ENCODE assay signal across 8 cellular contexts in genomic region chr12:56723889-56724659, GRCh38. TPM values are rescaled to one million over a fixed set of nuclear protein-coding genes. Genes with fewer than 3 reads are reported as not detected.
DNase-seq lines count a peak whose midpoint lies in the region; ATAC-seq and TF ChIP-seq lines count a peak whose summit lies in the region.

No MANE protein-coding gene starts in this region.

- ATAC-seq in left ventricle myocardium superior: peak; percentile 68
- ATAC-seq in HG03457 (IDR thresholded peaks at IDR 0.05; ENCODE audit: unreplicated experiment): no peak
- ATAC-seq in GM18502 (IDR thresholded peaks at IDR 0.05; ENCODE audit: poor library complexity, unreplicated experiment): no peak

- no peak for TF ChIP-seq CTCF in prostate gland (IDR thresholded peaks at IDR 0.05)

- WGBS in adipose tissue, 3 donors: 1 to 2% (median 2%) methylated on average over 14 of the region's 14 CpGs
- WGBS in prostate gland: 1% methylated on average over 14 of the region's 14 CpGs

- peak; percentile 47 for TF ChIP-seq POLR2A in prostate gland (IDR thresholded peaks at IDR 0.05)

- peak overlapping the region; percentile 69 to 75 for H3K4me3 ChIP-seq in prostate gland

- DNase-seq in COLO668 (lab: John Stamatoyannopoulos, UW; ENCODE audit: unreplicated experiment) (peak; percentile 18), LHCN-M2 (ENCODE audit: low read depth) (peak; percentile 77), left ventricle myocardium superior (peak; percentile 56), prostate gland (ENCODE audit: low spot score) (peak; percentile 76), OCI-M2 (lab: John Stamatoyannopoulos, UW; ENCODE audit: unreplicated experiment) (no peak)

- intact Hi-C loops in left ventricle myocardium superior (cut with micrococcal nuclease): no loop called here
- intact Hi-C loops in prostate gland (cut with DNase I): loop anchor here (1.0 to 10.0 kb wide), 2 partner anchors 36 to 89 kb away; partner anchors contain the start of genes BAZ2A and PTGES3

- peaks cover 22% of the 10 kb centered on the region for H3K4me1 ChIP-seq in prostate gland (replicated peaks)

- H3K27ac ChIP-seq in adipose tissue (ENCODE audit: low read depth, low read length) (peak overlapping the region; percentile 69), prostate gland (peak overlapping the region; percentile 94 to 96)

- peaks cover 3% of the 10 kb centered on the region in 2 donors for H3K36me3 ChIP-seq in prostate gland

- H3K9me3 ChIP-seq in prostate gland: no peaks in the 10 kb centered on the region

- H3K27me3 ChIP-seq in prostate gland (replicated peaks; ENCODE audit: insufficient read depth): no peaks in the 10 kb centered on the region

RNA-seq across cellular contexts. Expression of gene NACA, which starts 1.0 kb away (rescaled TPM):
- total RNA-seq in LHCN-M2 (2014; rRNA removed) (960 and 1,297 TPM in 2 replicates), left ventricle myocardium superior (540 TPM), prostate gland (1,000 to 10,000 TPM in 1 of 2 donors, 100 to 1,000 TPM in 1; 912 to 1,347 TPM)
- polyA plus RNA-seq in LHCN-M2 (2012): 1,097 TPM
- polyA plus RNA-seq in adipose tissue: 1,000 to 10,000 TPM; 1,057 to 2,520 (median 1,609) TPM

RNA-seq across cellular contexts. Expression of gene PRIM1, which starts 28.0 kb away (rescaled TPM):
- total RNA-seq in LHCN-M2 (2014; rRNA removed) (29.0 and 37.2 TPM in 2 replicates), left ventricle myocardium superior (4.0 TPM), prostate gland (10 to 100 TPM in 1 of 2 donors, 1 to 10 TPM in 1; 9.0 to 14.5 TPM)
- polyA plus RNA-seq in LHCN-M2 (2012): 7.5 TPM
- polyA plus RNA-seq in adipose tissue: 1 to 10 TPM; 3.3 to 5.8 (median 5.1) TPM

RNA-seq across cellular contexts. Expression of gene PTGES3, which starts 36.0 kb away (rescaled TPM):
- total RNA-seq in LHCN-M2 (2014; rRNA removed): 108 and 130 TPM in 2 replicates
- polyA plus RNA-seq in LHCN-M2 (2012): 139 TPM
- polyA plus RNA-seq in adipose tissue: 100 to 1,000 TPM in 1 of 3 donors, 10 to 100 TPM in 2; 70.2 to 165 (median 99.6) TPM
- 137 TPM for total RNA-seq in left ventricle myocardium superior
- 100 to 1,000 TPM in 1 of 2 donors, 10 to 100 TPM in 1; 94.6 to 125 TPM for total RNA-seq in prostate gland

RNA-seq across cellular contexts. Expression of gene HSD17B6, which starts 39.0 kb away (rescaled TPM):
- 3.2 and 3.8 TPM in 2 replicates for total RNA-seq in LHCN-M2 (2014; rRNA removed)
- 0.96 TPM for polyA plus RNA-seq in LHCN-M2 (2012)
- polyA plus RNA-seq in adipose tissue: 1 to 10 TPM in 2 of 3 donors, under 1 TPM in 1; 0.13 to 1.8 (median 1.3) TPM
- 0.25 TPM for total RNA-seq in left ventricle myocardium superior
- 10 to 100 TPM; 25.4 to 36.4 TPM for total RNA-seq in prostate gland
